ENCODE assay signal across 8 cellular contexts in genomic region chr7:29113384-29114102, GRCh38. TPM values are rescaled to one million over a fixed set of nuclear protein-coding genes. Genes with fewer than 3 reads are reported as not detected.
A peak's percentile ranks its signal among the peaks of the same experiment; 100 is the strongest.
DNase-seq lines count a peak whose midpoint lies in the region; ATAC-seq and TF ChIP-seq lines count a peak whose summit lies in the region.

No MANE protein-coding gene starts in this region.

- H2AFZ ChIP-seq in PC-3 (ENCODE audit: low read length), result no peak overlapping the region
- H2AFZ ChIP-seq in fibroblast of lung (ENCODE audit: low read length), result no peak overlapping the region

- peak; percentile 42 for TF ChIP-seq CTCF in AG10803 (conservative IDR thresholded peaks at IDR 0.05; ENCODE audit: low read length)
- peak; percentile 21 for TF ChIP-seq CTCF in GM12873 (IDR thresholded peaks at IDR 0.05; ENCODE audit: insufficient read depth, low read depth, low read length, missing control alignments)
- peak; percentile 74 for TF ChIP-seq CTCF in PC-3 (conservative IDR thresholded peaks at IDR 0.05; ENCODE audit: low read depth, low read length)
- TF ChIP-seq CTCF in fibroblast of lung (conservative IDR thresholded peaks at IDR 0.05 in 1 of 2, IDR thresholded peaks at IDR 0.05 in 1 of 2; ENCODE audit: low read depth in 1 of 2, low read length in 2 of 2), result peak in 1 of 2 donors; percentile 30
- peak in 7 of 11 experiments; percentile 17 to 48 (median 27) for TF ChIP-seq CTCF in spleen (IDR thresholded peaks at IDR 0.05 in 8 of 11, conservative IDR thresholded peaks at IDR 0.05 in 3 of 11)

- WGBS in spleen, 5 donors, result 22 to 27% (median 22%) methylated on average over 5 of the region's 5 CpGs

- H4K20me1 ChIP-seq in PC-3 (ENCODE audit: low read length), result no peaks in the 10 kb centered on the region
- H4K20me1 ChIP-seq in fibroblast of lung (ENCODE audit: control insufficient read depth, extremely low read depth, insufficient read depth, low read length), result no peaks in the 10 kb centered on the region

- no peak overlapping the region for H3K4me3 ChIP-seq in AG10803 (ENCODE audit: low read length)
- H3K4me3 ChIP-seq in PC-3 (ENCODE audit: low read length), result peak overlapping the region; percentile 1; the same call in 1 of the 2 replicates
- H3K4me3 ChIP-seq in fibroblast of lung (replicated peaks in 1 of 4; ENCODE audit: control extremely low read depth in 1 of 4, insufficient read depth in 1 of 4, low read depth in 3 of 4, low read length in 4 of 4), result no peak overlapping the region
- no peak overlapping the region for H3K4me3 ChIP-seq in spleen

- H3K79me2 ChIP-seq in PC-3 (ENCODE audit: low read length), result no peaks in the 10 kb centered on the region
- H3K79me2 ChIP-seq in fibroblast of lung (ENCODE audit: control insufficient read depth, insufficient read depth, low read length), result no peaks in the 10 kb centered on the region

- ATAC-seq in PC-3 (peak; percentile 90), HG03159 (IDR thresholded peaks at IDR 0.05; ENCODE audit: unreplicated experiment) (no peak), HG02623 (IDR thresholded peaks at IDR 0.05; ENCODE audit: unreplicated experiment) (no peak)

- no peak for TF ChIP-seq POLR2A in spleen (IDR thresholded peaks at IDR 0.05)

- H3K27me3 ChIP-seq in PC-3 (ENCODE audit: low read length) (no peaks in the 10 kb centered on the region), fibroblast of lung (ENCODE audit: control insufficient read depth, insufficient read depth, low read length) (peaks cover 2% of the 10 kb centered on the region), spleen (replicated peaks in 1 of 7) (no peaks in the 10 kb centered on the region)

- no peaks in the 10 kb centered on the region for H3K36me3 ChIP-seq in PC-3 (ENCODE audit: low read depth, low read length)
- H3K36me3 ChIP-seq in fibroblast of lung (ENCODE audit: control insufficient read depth, insufficient read depth, low read length), result no peaks in the 10 kb centered on the region
- peaks cover 0 to 10% (median 0%) of the 10 kb centered on the region in 6 donors for H3K36me3 ChIP-seq in spleen

- POLR2A ChIA-PET in PC-3 (lab: Charles Lee; ENCODE audit: unreplicated experiment), result interaction anchor here (0.6 kb wide), 1 partner anchor 1235 kb away, joined by 16 read pairs; no protein-coding TSS in a partner anchor

- H3K4me2 ChIP-seq in PC-3 (ENCODE audit: low read length) (peak overlapping the region; percentile 71), fibroblast of lung (ENCODE audit: extremely low read depth, insufficient read depth, low read length) (no peak overlapping the region)

- no TSS peak for BruUV-seq in PC-3 (replicated peaks; lab: Mats Ljungman, UMichigan)

- no peaks in the 10 kb centered on the region for H3F3A ChIP-seq in PC-3 (ENCODE audit: low read length, unreplicated experiment)

- H3K27ac ChIP-seq in PC-3 (ENCODE audit: low read length), result peak overlapping the region; percentile 76
- no peak overlapping the region for H3K27ac ChIP-seq in fibroblast of lung (ENCODE audit: insufficient read depth, low read length)
- peak overlapping the region in 5 of 8 donors; percentile 26 to 64 (median 46) for H3K27ac ChIP-seq in spleen

- H3K4me1 ChIP-seq in PC-3 (ENCODE audit: insufficient read depth, low read length) (peaks cover 51% of the 10 kb centered on the region), fibroblast of lung (ENCODE audit: control insufficient read depth, extremely low read depth, insufficient read depth, low read length) (no peaks in the 10 kb centered on the region), spleen (peaks cover 0 to 54% (median 24%) of the 10 kb centered on the region in 6 donors)

- CTCF ChIA-PET in PC-3 (lab: Charles Lee), result interaction anchor here (0.6 to 2.5 kb wide), 11 partner anchors 14 to 393 kb away, joined by 3 to 18 read pairs (median 4); partner anchors contain the start of gene CPVL

- H3K9me2 ChIP-seq in PC-3 (replicated peaks; ENCODE audit: low read length), result no peaks in the 10 kb centered on the region

- intact Hi-C loops in PC-3 (cut with micrococcal nuclease), result loop anchor here (1.0 to 10.0 kb wide), 6 partner anchors 34 to 451 kb away; partner anchors contain the start of genes CPVL and PRR15
- intact Hi-C loops in spleen (cut with DNase I; ENCODE audit: low total_unique reads), result loop anchor here (5.0 kb wide), 1 partner anchor 294 kb away; no protein-coding TSS in a partner anchor

- peak; percentile 17 for DNase-seq in AG10803 (ENCODE audit: low read depth)
- DNase-seq in PC-3, result peak; percentile 89
- DNase-seq in fibroblast of lung (ENCODE audit: low read depth in 2 of 2), result peak; percentile 19 to 56
- DNase-seq in spleen, result no peak
- no peak for DNase-seq in occipital lobe (lab: John Stamatoyannopoulos, UW)

- H3K9me3 ChIP-seq in PC-3 (ENCODE audit: low read length), result no peaks in the 10 kb centered on the region
- no peaks in the 10 kb centered on the region for H3K9me3 ChIP-seq in fibroblast of lung (ENCODE audit: control insufficient read depth, insufficient read depth, low read depth, low read length)
- no peaks in the 10 kb centered on the region for H3K9me3 ChIP-seq in spleen

- H3K9ac ChIP-seq in PC-3 (ENCODE audit: low read length) (peak overlapping the region; percentile 23; the same call in 1 of the 2 replicates), fibroblast of lung (ENCODE audit: insufficient read depth, low read length) (no peak overlapping the region)

RNA-seq across cellular contexts. Expression of gene CPVL, which starts 32.8 kb away (rescaled TPM):
- 14.7 and 15.3 TPM in 2 replicates for total RNA-seq in PC-3 (2014; rRNA removed)
- total RNA-seq in fibroblast of lung, result 0.17 and 0.51 TPM in 2 replicates
- polyA plus RNA-seq in fibroblast of lung, result 0.34 TPM in 1 of 2 replicates, not detected in the other
- polyA plus RNA-seq in fibroblast of lung (2012), result 0.51 TPM in 1 of 2 replicates, not detected in the other
- 0.41 TPM in 1 of 2 replicates, not detected in the other for polyA minus RNA-seq in fibroblast of lung (ENCODE audit: low replicate concordance)
- total RNA-seq in spleen, result 100 to 1,000 TPM; 107 to 259 (median 141) TPM
- polyA plus RNA-seq in spleen, result 10 to 100 TPM; 18.7 to 33.6 (median 30.8) TPM
- total RNA-seq in occipital lobe, result 69.9 TPM

Comparison
In these comparisons a context has a peak if more than half of its experiments do, and no peak if none do; other contexts are left out.
1. DNase-seq: peak in AG10803 (single experiment), PC-3 (single experiment) and fibroblast of lung (2 of 2); none in spleen (single experiment) and occipital lobe (single experiment).
2. RNA of gene CPVL, which starts 32.8 kb away (total RNA-seq): 107 to 259 TPM in spleen, 69.9 TPM in occipital lobe (single experiment) and 14.7 to 15.3 TPM in PC-3; 0.17 to 0.51 TPM in fibroblast of lung; every median in the first group is over 10 times any median in the second.